ENCODE assay signal across 12 cellular contexts in the genomic region with DNA sequence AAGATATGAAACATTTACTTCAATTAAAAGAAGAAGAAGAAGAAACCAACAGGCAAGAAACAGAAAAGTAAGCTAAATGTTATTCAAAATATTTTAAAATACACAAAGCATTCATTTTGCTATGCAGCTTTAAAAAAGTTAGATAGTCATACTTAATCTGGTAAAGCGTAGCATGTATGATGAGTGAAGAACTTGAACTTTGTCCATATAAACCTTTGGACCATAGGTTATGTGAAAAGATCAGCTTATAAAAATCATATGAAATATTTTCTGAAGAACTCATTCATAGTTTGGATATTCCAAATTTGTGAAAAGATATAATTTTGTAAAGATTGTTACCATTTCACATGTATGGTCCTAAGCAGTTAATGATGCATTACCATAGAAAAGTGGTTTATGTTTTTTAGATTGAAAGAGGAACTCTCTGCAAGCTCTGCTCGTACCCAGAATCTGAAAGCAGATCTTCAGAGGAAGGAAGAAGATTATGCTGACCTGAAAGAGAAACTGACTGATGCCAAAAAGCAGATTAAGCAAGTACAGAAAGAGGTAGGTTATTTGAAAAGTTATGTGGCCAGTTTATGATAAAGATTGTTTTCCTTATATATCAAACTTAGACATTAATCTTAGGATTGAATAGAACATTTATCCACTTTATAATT.
A peak's percentile ranks its signal among the peaks of the same experiment; 100 is the strongest.
DNase-seq lines count a peak whose midpoint lies in the region; ATAC-seq lines count a peak whose summit lies in the region.
"Had no signal": no experiment of that assay in that cellular context is flagged by ENCODE, and none has a peak within 500 bp of the region (broad histone marks: within the 10 kb centered on the region; RNA-seq: fewer than 3 reads in every experiment).

No MANE protein-coding gene starts in this region.

- DNase-seq in globus pallidus (ENCODE audit: low spot score) (peak; percentile 26), AG08395 (ENCODE audit: low spot score) (no peak), NCI-H748 (lab: John Stamatoyannopoulos, UW; ENCODE audit: unreplicated experiment) (no peak), kidney glomerular epithelial cell (lab: John Stamatoyannopoulos, UW) (no peak)
- DNase-seq in stimulated activated naive CD8-positive, alpha-beta T cell treated with anti-CD3 and anti-CD28 coated beads, Interleukin-15, Interleukin-2, amounts not matched to agents 100 U/mL and 50 U/mL, for 24 hours, result no peak
- DNase-seq: H7; left ventricle myocardium superior; SJCRH30; stimulated activated CD4-positive, alpha-beta T cell treated with anti-CD3 and anti-CD28 coated beads, Interleukin-2, amount 100 ng/mL, for 24 hours had no signal

- peak; percentile 93 for ATAC-seq in GM18867 (IDR thresholded peaks at IDR 0.05; ENCODE audit: unreplicated experiment)
- peak; percentile 92 for ATAC-seq in GM21723 (IDR thresholded peaks at IDR 0.05; ENCODE audit: unreplicated experiment)
- ATAC-seq in HG03558 (IDR thresholded peaks at IDR 0.05; ENCODE audit: extremely low read depth, unreplicated experiment), result peak; percentile 67
- no peak for ATAC-seq in stimulated activated naive CD8-positive, alpha-beta T cell treated with anti-CD3 and anti-CD28 coated beads, Interleukin-15, Interleukin-2, amounts not matched to agents 100 U/mL and 50 U/mL, for 24 hours
- ATAC-seq: left ventricle myocardium superior had no signal
